Comparison of ENCODE assay signal across 12 cellular contexts in the genomic region with DNA sequence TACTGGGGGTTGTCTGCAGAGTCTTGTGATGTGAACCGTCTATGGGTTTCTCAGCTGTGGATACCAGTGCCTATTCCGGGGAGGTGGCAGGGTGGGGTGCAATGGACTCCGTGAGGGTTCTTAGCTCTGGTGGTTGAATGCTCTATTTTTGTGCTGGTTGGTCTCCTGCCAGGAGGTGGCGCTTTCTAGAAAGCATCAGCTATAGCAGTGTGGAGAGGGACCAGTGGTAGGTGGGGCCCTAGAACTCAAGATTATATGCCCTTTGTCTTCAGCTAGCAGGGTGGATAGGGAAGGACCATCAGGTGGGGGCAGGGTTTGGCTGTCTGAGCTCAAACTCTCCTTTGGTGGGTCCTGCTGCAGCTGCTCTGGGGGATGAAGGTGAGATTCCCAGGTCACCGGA.
A peak's percentile ranks its signal among the peaks of the same experiment; 100 is the strongest.
DNase-seq lines count a peak whose midpoint lies in the region; ATAC-seq and TF ChIP-seq lines count a peak whose summit lies in the region.
"Had no signal": no experiment of that assay in that cellular context is flagged by ENCODE, and none has a peak within 500 bp of the region (broad histone marks: within the 10 kb centered on the region; RNA-seq: fewer than 3 reads in every experiment).

No MANE protein-coding gene starts in this region.

- no peak overlapping the region for H3K4me3 Mint-ChIP-seq in CD14-positive monocyte

- peaks cover 0 to 1% (median 0%) of the 10 kb centered on the region in 3 donors for H3K27me3 Mint-ChIP-seq in CD14-positive monocyte (ENCODE audit: low read depth in 3 of 3)

- H3K27me3 ChIP-seq in NT2/D1 (ENCODE audit: insufficient read depth, insufficient read length): no peaks in the 10 kb centered on the region

- peaks cover 0 to 19% (median 2%) of the 10 kb centered on the region in 7 donors for H3K9me3 Mint-ChIP-seq in CD14-positive monocyte

- H3K9me3 ChIP-seq in NT2/D1 (ENCODE audit: insufficient read depth, low read length): no peaks in the 10 kb centered on the region

- H3K4me3 ChIP-seq in NT2/D1 (ENCODE audit: insufficient read length, low read depth): no peak overlapping the region

- no peak for ATAC-seq in GM21619 (IDR thresholded peaks at IDR 0.05; ENCODE audit: unreplicated experiment)

- H3K27ac Mint-ChIP-seq in CD14-positive monocyte: no peak overlapping the region

- no peaks in the 10 kb centered on the region for H3K36me3 Mint-ChIP-seq in CD14-positive monocyte

- H3K9ac ChIP-seq in NT2/D1 (ENCODE audit: insufficient read length, low read depth): no peak overlapping the region

- intact Hi-C loops in CD14-positive monocyte (cut with micrococcal nuclease): no loop called here

- H3K4me1 ChIP-seq in NT2/D1 (ENCODE audit: insufficient read depth, insufficient read length): peaks cover 7% of the 10 kb centered on the region

- H3K4me1 Mint-ChIP-seq in CD14-positive monocyte: no peaks in the 10 kb centered on the region

- no peaks in the 10 kb centered on the region for H3K36me3 ChIP-seq in NT2/D1 (ENCODE audit: insufficient read depth, insufficient read length, low read length)

- DNase-seq in DMS53 (lab: John Stamatoyannopoulos, UW) (peak; percentile 16), DMS53 treated with DMSO at 0.1 percent for 48 hours (lab: John Stamatoyannopoulos, UW; ENCODE audit: unreplicated experiment) (no peak), NT2/D1 (ENCODE audit: low read depth, low spot score) (peak; percentile 72), iPS DF 19.7 (ENCODE audit: low read depth, low spot score) (peak; percentile 52), CD14-positive monocyte (ENCODE audit: low spot score) (no peak), T1000 (lab: John Stamatoyannopoulos, UW) (no peak)
- DNase-seq: midbrain; NCI-H2029; stimulated activated CD4-positive, alpha-beta T cell treated with anti-CD3 and anti-CD28 coated beads, Interleukin-12 subunit alpha, Interleukin-12 subunit beta, amount 100 ng/mL, for 4 hours; stimulated activated naive CD4-positive, alpha-beta T cell treated with Interleukin-2 at 50 U/mL for 16 hours had no signal

- TF ChIP-seq CTCF in GM12874 (IDR thresholded peaks at IDR 0.05; ENCODE audit: insufficient read depth, low read depth, low read length) (peak; percentile 53; the same call in 1 of the 2 replicates), CD14-positive monocyte (IDR thresholded peaks at IDR 0.05) (no peak)

Comparison
In these comparisons a context has a peak if more than half of its experiments do, and no peak if none do; other contexts are left out.
1. DNase-seq: peak in DMS53 (single experiment), NT2/D1 (single experiment) and iPS DF 19.7 (single experiment); none in DMS53 treated with DMSO at 0.1 percent for 48 hours (single experiment), CD14-positive monocyte (single experiment) and T1000 (single experiment).